ENCODE assay signal across 8 cellular contexts in the genomic region with DNA sequence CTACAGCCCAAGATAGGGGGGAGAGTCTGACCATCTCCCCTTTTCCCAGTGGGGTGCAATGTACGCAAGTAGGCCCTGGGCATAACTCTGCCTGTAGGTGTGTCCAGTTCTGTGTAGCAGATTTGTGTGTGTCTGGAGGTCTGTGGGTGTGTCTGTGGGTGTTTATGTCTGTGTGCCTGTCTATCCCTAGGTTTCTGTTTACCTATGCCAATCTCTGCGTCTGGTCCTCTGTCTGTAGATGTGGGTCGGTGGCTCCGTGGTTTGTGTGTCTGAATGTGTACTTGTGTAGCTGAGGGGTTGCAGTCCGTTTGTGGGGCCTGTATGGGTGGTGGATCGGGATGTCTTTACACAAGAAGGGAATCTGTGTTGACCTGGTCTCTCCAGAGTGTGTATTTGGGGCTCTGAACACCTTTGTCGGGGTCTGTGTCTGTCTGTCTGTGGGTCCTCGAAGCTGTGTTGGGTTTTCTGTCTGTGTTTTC. TPM values are rescaled to one million over a fixed set of nuclear protein-coding genes. Genes with fewer than 3 reads are reported as not detected.
A peak's percentile ranks its signal among the peaks of the same experiment; 100 is the strongest.
DNase-seq lines count a peak whose midpoint lies in the region; TF ChIP-seq lines count a peak whose summit lies in the region.
"Had no signal": no experiment of that assay in that cellular context is flagged by ENCODE, and none has a peak within 500 bp of the region (broad histone marks: within the 10 kb centered on the region; RNA-seq: fewer than 3 reads in every experiment).

No MANE protein-coding gene starts in this region.

- TF ChIP-seq CTCF in endothelial cell (IDR thresholded peaks at IDR 0.05; ENCODE audit: unreplicated experiment) (no peak), parathyroid adenoma (IDR thresholded peaks at IDR 0.05) (no peak)

- peaks cover 7% of the 10 kb centered on the region for H3K4me1 Mint-ChIP-seq in endothelial cell (ENCODE audit: unreplicated experiment)

- H3K36me3 ChIP-seq in NT2/D1 (ENCODE audit: insufficient read depth, insufficient read length, low read length) (no peaks in the 10 kb centered on the region), parathyroid adenoma (ENCODE audit: control insufficient read depth, insufficient read depth, low read length) (no peaks in the 10 kb centered on the region)
- H3K36me3 ChIP-seq: thoracic aorta had no signal

- no peak overlapping the region for H3K27ac ChIP-seq in parathyroid adenoma
- H3K27ac ChIP-seq: thoracic aorta had no signal

- no peaks in the 10 kb centered on the region for H3K27me3 ChIP-seq in NT2/D1 (ENCODE audit: insufficient read depth, insufficient read length)
- no peaks in the 10 kb centered on the region for H3K27me3 ChIP-seq in parathyroid adenoma (ENCODE audit: control insufficient read depth, insufficient read depth, low read length)

- intact Hi-C loops in posterior cingulate gyrus (cut with DNase I): loop anchor here (5.0 kb wide), 1 partner anchor 73 kb away; no protein-coding TSS in a partner anchor

- H3K9me3 ChIP-seq in NT2/D1 (ENCODE audit: insufficient read depth, low read length): no peaks in the 10 kb centered on the region
- no peaks in the 10 kb centered on the region for H3K9me3 ChIP-seq in parathyroid adenoma (ENCODE audit: control insufficient read depth, low read length)
- H3K9me3 ChIP-seq: thoracic aorta had no signal

- H3K36me3 Mint-ChIP-seq in endothelial cell (ENCODE audit: low read depth, unreplicated experiment): peaks cover 3% of the 10 kb centered on the region

- DNase-seq in G401 (ENCODE audit: low spot score): peak; percentile 40
- no peak for DNase-seq in NT2/D1 (ENCODE audit: low read depth, low spot score)
- DNase-seq in endothelial cell (ENCODE audit: low spot score): no peak
- no peak for DNase-seq in posterior cingulate gyrus
- DNase-seq in activated CD4-positive, alpha-beta T cell treated with anti-CD3 and anti-CD28 coated beads, Interleukin-2, amount 50 U/mL, for 4 hours: no peak
- no peak for DNase-seq in activated CD4-positive, alpha-beta T cell treated with anti-CD3 and anti-CD28 coated beads for 48 hours

- no peaks in the 10 kb centered on the region for H3K9me3 Mint-ChIP-seq in endothelial cell (ENCODE audit: unreplicated experiment)

- in situ Hi-C loops in G401 (cut with HindIII; ENCODE audit: low sequenced_read_pairs): no loop called here

- H3K9ac ChIP-seq in NT2/D1 (ENCODE audit: insufficient read length, low read depth): peak overlapping the region; percentile 45
- no peak overlapping the region for H3K9ac ChIP-seq in parathyroid adenoma

- no peaks in the 10 kb centered on the region for H3K79me2 ChIP-seq in parathyroid adenoma

- no peak overlapping the region for H3K4me2 ChIP-seq in parathyroid adenoma (ENCODE audit: low read length)

- H3K4me3 ChIP-seq in NT2/D1 (ENCODE audit: insufficient read length, low read depth) (no peak overlapping the region), parathyroid adenoma (ENCODE audit: low read depth, low read length) (no peak overlapping the region)

- H3K4me3 Mint-ChIP-seq in endothelial cell (ENCODE audit: unreplicated experiment): peak overlapping the region; percentile 87

- peaks cover 18% of the 10 kb centered on the region for H3K27me3 Mint-ChIP-seq in endothelial cell (ENCODE audit: unreplicated experiment)

- peak overlapping the region; percentile 38 for H2AFZ ChIP-seq in parathyroid adenoma

- peaks cover 18% of the 10 kb centered on the region for H3K4me1 ChIP-seq in NT2/D1 (ENCODE audit: insufficient read depth, insufficient read length)
- H3K4me1 ChIP-seq in parathyroid adenoma: peaks cover 6% of the 10 kb centered on the region

- H3K27ac Mint-ChIP-seq in endothelial cell (ENCODE audit: unreplicated experiment): peak overlapping the region; percentile 14

RNA-seq across cellular contexts. Expression of gene NYAP1, which starts 0.9 kb away (rescaled TPM):
- total RNA-seq in G401 (2014; rRNA removed; shearing (Covaris generic)): 17.3 and 23.0 TPM in 2 replicates
- 2.2 TPM for total RNA-seq in endothelial cell (ENCODE audit: unreplicated experiment)

RNA-seq across cellular contexts. Expression of gene TSC22D4, which starts 5.7 kb away (rescaled TPM):
- total RNA-seq in G401 (2014; rRNA removed; shearing (Covaris generic)): 80.1 and 118 TPM in 2 replicates
- total RNA-seq in endothelial cell (ENCODE audit: unreplicated experiment): 94.3 TPM

RNA-seq across cellular contexts. Expression of gene SPACDR, which starts 20.6 kb away (rescaled TPM):
- not detected in 2 replicates for total RNA-seq in G401 (2014; rRNA removed; shearing (Covaris generic))
- total RNA-seq in endothelial cell (ENCODE audit: unreplicated experiment): 4.3 TPM
- total RNA-seq: thoracic aorta had no signal

RNA-seq across cellular contexts. Expression of gene PPP1R35, which starts 48.4 kb away (rescaled TPM):
- 56.1 and 59.4 TPM in 2 replicates for total RNA-seq in G401 (2014; rRNA removed; shearing (Covaris generic))
- total RNA-seq in endothelial cell (ENCODE audit: unreplicated experiment): 27.3 TPM

RNA-seq across cellular contexts. Expression of gene AGFG2, which starts 54.3 kb away (rescaled TPM):
- total RNA-seq in G401 (2014; rRNA removed; shearing (Covaris generic)): 42.3 and 47.0 TPM in 2 replicates
- total RNA-seq in endothelial cell (ENCODE audit: unreplicated experiment): 48.6 TPM
